19 cellular contexts compared by ENCODE assay signal in the genomic region with DNA sequence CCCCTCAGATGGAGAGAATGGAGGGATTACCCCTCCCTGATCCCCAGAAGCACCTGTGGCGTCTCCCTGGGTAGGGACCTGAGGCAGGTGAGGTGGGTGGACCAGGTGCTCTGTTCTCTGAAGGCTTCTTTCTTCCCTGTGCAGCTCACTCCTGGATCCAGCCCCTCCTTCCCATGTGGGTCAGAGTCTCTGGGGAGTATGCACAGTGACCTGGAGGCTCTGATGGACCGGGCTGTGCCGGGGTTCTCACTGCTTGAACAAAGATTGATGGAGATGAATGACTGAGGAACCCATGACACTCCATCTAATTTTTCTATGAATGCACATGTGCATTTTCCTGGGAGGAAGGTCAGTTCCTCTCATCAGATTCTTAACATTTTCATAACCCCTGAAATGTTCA.
DNase-seq lines count a peak whose midpoint lies in the region; ATAC-seq, FAIRE-seq and TF ChIP-seq lines count a peak whose summit lies in the region.
"Had no signal": no experiment of that assay in that cellular context is flagged by ENCODE, and none has a peak within 500 bp of the region (broad histone marks: within the 10 kb centered on the region; RNA-seq: fewer than 3 reads in every experiment).

No MANE protein-coding gene starts in this region.

- H3K27me3 ChIP-seq in bronchial epithelial cell (ENCODE audit: control insufficient read depth, insufficient read depth, low read length) (no peaks in the 10 kb centered on the region), sigmoid colon (no peaks in the 10 kb centered on the region), aorta (ENCODE audit: control insufficient read depth in 1 of 2, insufficient read depth in 2 of 2, low read length in 1 of 2) (no peaks in the 10 kb centered on the region), gastroesophageal sphincter (peaks cover 37% of the 10 kb centered on the region)
- H3K27me3 ChIP-seq in CD4-positive, alpha-beta memory T cell (ENCODE audit: insufficient read depth, low read length) = no peaks in the 10 kb centered on the region
- H3K27me3 ChIP-seq: BE2C had no signal

- TF ChIP-seq CTCF in bronchial epithelial cell (IDR thresholded peaks at IDR 0.05; ENCODE audit: insufficient read depth, low read length, severe bottlenecking) (no peak), sigmoid colon (IDR thresholded peaks at IDR 0.05) (no peak), type B pancreatic cell (conservative IDR thresholded peaks at IDR 0.05) (no peak), gastroesophageal sphincter (IDR thresholded peaks at IDR 0.05) (no peak)

- TF ChIP-seq POLR2A in sigmoid colon (IDR thresholded peaks at IDR 0.05) = no peak
- TF ChIP-seq POLR2A in gastroesophageal sphincter (IDR thresholded peaks at IDR 0.05) = no peak

- no peak for ATAC-seq in aorta (ENCODE audit: low FRiP score)
- ATAC-seq in gastroesophageal sphincter = no peak
- ATAC-seq: GM23338 had no signal

- no peak overlapping the region for H3K4me3 ChIP-seq in bronchial epithelial cell (ENCODE audit: low read depth, low read length)
- no peak overlapping the region for H3K4me3 ChIP-seq in sigmoid colon
- no peak overlapping the region for H3K4me3 ChIP-seq in aorta (ENCODE audit: low read length in 2 of 2)
- no peak overlapping the region for H3K4me3 ChIP-seq in gastroesophageal sphincter
- H3K4me3 ChIP-seq in CD4-positive, alpha-beta memory T cell (ENCODE audit: low read length in 2 of 2) = no peak overlapping the region
- H3K4me3 ChIP-seq: GM23338 had no signal

- H3K4me1 ChIP-seq in sigmoid colon = no peaks in the 10 kb centered on the region
- no peaks in the 10 kb centered on the region for H3K4me1 ChIP-seq in aorta (ENCODE audit: control insufficient read depth in 1 of 2, insufficient read depth in 2 of 2, low read length in 2 of 2)
- no peaks in the 10 kb centered on the region for H3K4me1 ChIP-seq in gastroesophageal sphincter
- H3K4me1 ChIP-seq in CD4-positive, alpha-beta memory T cell (ENCODE audit: insufficient read depth, low read length) = no peaks in the 10 kb centered on the region
- H3K4me1 ChIP-seq: BE2C, Caco-2 had no signal

- CTCF ChIA-PET in CD4-positive, alpha-beta memory T cell (lab: Charles Lee; ENCODE audit: partially characterized antibody) = no interaction called here

- no peaks in the 10 kb centered on the region for H3K36me3 Mint-ChIP-seq in type B pancreatic cell
- no peaks in the 10 kb centered on the region for H3K36me3 Mint-ChIP-seq in CD4-positive, alpha-beta memory T cell
- H3K36me3 Mint-ChIP-seq: CD4-positive, CD25-positive, alpha-beta regulatory T cell had no signal

- intact Hi-C loops in sigmoid colon (cut with DNase I) (no loop called here), aorta (cut with DNase I) (loop anchor here in 1 of 2 donors (10.0 kb wide), 1 partner anchor 56 kb away; no protein-coding TSS in a partner anchor)
- intact Hi-C loops in CD4-positive, alpha-beta memory T cell (cut with micrococcal nuclease) = no loop called here

- no peak overlapping the region for H3K4me3 Mint-ChIP-seq in type B pancreatic cell
- no peak overlapping the region for H3K4me3 Mint-ChIP-seq in CD4-positive, alpha-beta memory T cell
- H3K4me3 Mint-ChIP-seq: CD4-positive, CD25-positive, alpha-beta regulatory T cell; GM23338; H9 had no signal

- DNase-seq in bronchial epithelial cell (ENCODE audit: low read depth) = no peak
- DNase-seq in mesenteric fat pad (ENCODE audit: low spot score) = peak; percentile 35
- DNase-seq in sigmoid colon = peak; percentile 21
- peak; percentile 9 to 17 for DNase-seq in aorta
- DNase-seq in type B pancreatic cell (ENCODE audit: extremely low spot score, unreplicated experiment) = no peak
- DNase-seq in CD4-positive, alpha-beta memory T cell = no peak
- DNase-seq: ACHN; BE2C; C1 segment of cervical spinal cord; CD4-positive, CD25-positive, alpha-beta regulatory T cell; H9 had no signal

- POLR2A ChIA-PET in CD4-positive, alpha-beta memory T cell (lab: Charles Lee; ENCODE audit: partially characterized antibody) = no interaction called here

- no peak overlapping the region for H3K27ac Mint-ChIP-seq in type B pancreatic cell
- no peak overlapping the region for H3K27ac Mint-ChIP-seq in CD4-positive, alpha-beta memory T cell
- H3K27ac Mint-ChIP-seq: CD4-positive, CD25-positive, alpha-beta regulatory T cell; GM23338; H9 had no signal

- H3K27ac ChIP-seq in sigmoid colon (no peak overlapping the region), aorta (ENCODE audit: low read depth in 1 of 2, low read length in 2 of 2) (no peak overlapping the region), gastroesophageal sphincter (no peak overlapping the region)
- no peak overlapping the region for H3K27ac ChIP-seq in CD4-positive, alpha-beta memory T cell (ENCODE audit: low read depth, low read length)

- FAIRE-seq in bronchial epithelial cell (lab: Jason Lieb, UNC) = peak; percentile 18
- FAIRE-seq: A204.1, D721Med, G401.6, GM12892, GM18507 had no signal

- H3K9me3 ChIP-seq in sigmoid colon = peaks cover 0 to 8% (median 0%) of the 10 kb centered on the region in 4 donors
- H3K9me3 ChIP-seq in aorta (ENCODE audit: control insufficient read depth, low read length) = no peaks in the 10 kb centered on the region
- H3K9me3 ChIP-seq in gastroesophageal sphincter = peaks cover 0 to 7% (median 0%) of the 10 kb centered on the region in 3 donors
- H3K9me3 ChIP-seq in CD4-positive, alpha-beta memory T cell (ENCODE audit: control insufficient read depth in 1 of 2, low read length in 2 of 2) = peaks cover 0 to 20% of the 10 kb centered on the region in 2 donors
- H3K9me3 ChIP-seq: BE2C had no signal

- H3K4me1 Mint-ChIP-seq in type B pancreatic cell (ENCODE audit: unreplicated experiment) = no peaks in the 10 kb centered on the region
- no peaks in the 10 kb centered on the region for H3K4me1 Mint-ChIP-seq in CD4-positive, alpha-beta memory T cell
- H3K4me1 Mint-ChIP-seq: CD4-positive, CD25-positive, alpha-beta regulatory T cell; GM23338; H9 had no signal

- H3K9me3 Mint-ChIP-seq in type B pancreatic cell = no peaks in the 10 kb centered on the region
- peaks cover 0 to 33% (median 16%) of the 10 kb centered on the region in 8 donors for H3K9me3 Mint-ChIP-seq in CD4-positive, alpha-beta memory T cell

- WGBS in sigmoid colon, 2 donors = 94% methylated on average over 3 of the region's 3 CpGs
- WGBS in aorta, 2 donors = 79 to 82% methylated on average over 3 of the region's 3 CpGs
- 83% methylated on average over 1 of the region's 3 CpGs; no CpG with 5 or more reads in 1 of the 2 donors for WGBS in gastroesophageal sphincter (ENCODE audit: low coverage in 1 of 2), 2 donors

- H3K36me3 ChIP-seq in bronchial epithelial cell (ENCODE audit: control insufficient read depth, insufficient read depth, low read length) (no peaks in the 10 kb centered on the region), sigmoid colon (no peaks in the 10 kb centered on the region), aorta (ENCODE audit: control insufficient read depth in 1 of 2, insufficient read depth in 2 of 2, low read length in 1 of 2) (no peaks in the 10 kb centered on the region), gastroesophageal sphincter (no peaks in the 10 kb centered on the region)
- no peaks in the 10 kb centered on the region for H3K36me3 ChIP-seq in CD4-positive, alpha-beta memory T cell (ENCODE audit: insufficient read depth, low read length)
- H3K36me3 ChIP-seq: BE2C had no signal

- H3K27me3 Mint-ChIP-seq in type B pancreatic cell = no peaks in the 10 kb centered on the region
- no peaks in the 10 kb centered on the region for H3K27me3 Mint-ChIP-seq in CD4-positive, alpha-beta memory T cell
- H3K27me3 Mint-ChIP-seq: CD4-positive, CD25-positive, alpha-beta regulatory T cell had no signal

- TF ChIP-seq EP300 in sigmoid colon (IDR thresholded peaks at IDR 0.05) = no peak
- no peak for TF ChIP-seq EP300 in gastroesophageal sphincter (IDR thresholded peaks at IDR 0.05)

Comparison
In these comparisons a context has a peak if more than half of its experiments do, and no peak if none do; other contexts are left out.
1. DNase-seq: peak in mesenteric fat pad (single experiment), sigmoid colon (single experiment) and aorta (2 of 2); none in bronchial epithelial cell (single experiment), type B pancreatic cell (single experiment) and CD4-positive, alpha-beta memory T cell (0 of 5).